ENCODE assay signal across 30 cellular contexts in genomic region chr19:43631491-43631890, GRCh38. TPM values are rescaled to one million over a fixed set of nuclear protein-coding genes. Genes with fewer than 3 reads are reported as not detected.
"Had no signal": no experiment of that assay in that cellular context is flagged by ENCODE, and none has a peak within 500 bp of the region (broad histone marks: within the 10 kb centered on the region; RNA-seq: fewer than 3 reads in every experiment).

No MANE protein-coding gene starts in this region.

- H3K9me3 ChIP-seq: stomach, suprapubic skin, testis, thoracic aorta, thyroid gland, tibial artery, tibial nerve, transverse colon, upper lobe of left lung, upper lobe of right lung, uterus, vagina had no signal

- H3K27me3 ChIP-seq: suprapubic skin, testis, thyroid gland, upper lobe of left lung, upper lobe of right lung, uterus, vagina had no signal

- H3K27ac ChIP-seq: stomach, suprapubic skin, testis, thoracic aorta, thyroid gland, tibial artery, tibial nerve, transverse colon, upper lobe of left lung, upper lobe of right lung, uterus, vagina had no signal

- H3K36me3 ChIP-seq: stomach, suprapubic skin, thoracic aorta, thyroid gland, tibial artery, transverse colon, upper lobe of left lung, upper lobe of right lung, uterus, vagina had no signal

- H3K27ac Mint-ChIP-seq: stimulated activated effector memory CD8-positive, alpha-beta T cell treated with anti-CD3 and anti-CD28 coated beads, Interleukin-12 subunit alpha, Interleukin-12 subunit beta, amount 100 ng/mL, for 72 hours; stimulated activated memory B cell treated with anti-CD40 and anti-IgM and Interleukin-4, amounts not matched to agents 10 μg/mL and 1 μg/mL and 100 μg/mL, for 72 hours; stimulated activated naive B cell treated with anti-CD40 and anti-IgM and Interleukin-4, amounts not matched to agents 10 μg/mL and 1 μg/mL and 100 μg/mL, for 72 hours; stimulated activated naive CD8-positive, alpha-beta T cell treated with anti-CD3 and anti-CD28 coated beads, Interleukin-15, Interleukin-2, amounts not matched to agents 100 ng/mL and 50 ng/mL, for 24 hours had no signal

- FAIRE-seq: urothelium cell line had no signal

- H3K9me3 Mint-ChIP-seq: stimulated activated effector memory CD8-positive, alpha-beta T cell treated with anti-CD3 and anti-CD28 coated beads, Interleukin-12 subunit alpha, Interleukin-12 subunit beta, amount 100 ng/mL, for 72 hours; stimulated activated memory B cell treated with anti-CD40 and anti-IgM and Interleukin-4, amounts not matched to agents 10 μg/mL and 1 μg/mL and 100 μg/mL, for 72 hours; stimulated activated naive B cell treated with anti-CD40 and anti-IgM and Interleukin-4, amounts not matched to agents 10 μg/mL and 1 μg/mL and 100 μg/mL, for 72 hours; stimulated activated naive CD8-positive, alpha-beta T cell treated with anti-CD3 and anti-CD28 coated beads, Interleukin-15, amount 100 ng/mL, for 72 hours; stimulated activated naive CD8-positive, alpha-beta T cell treated with anti-CD3 and anti-CD28 coated beads, Interleukin-15, Interleukin-2, amounts not matched to agents 100 ng/mL and 50 ng/mL, for 24 hours had no signal

- H3K4me1 ChIP-seq: thyroid gland, transverse colon, upper lobe of left lung, upper lobe of right lung, uterus had no signal

- H3K4me3 Mint-ChIP-seq: stimulated activated effector memory CD8-positive, alpha-beta T cell treated with anti-CD3 and anti-CD28 coated beads, Interleukin-12 subunit alpha, Interleukin-12 subunit beta, amount 100 ng/mL, for 72 hours; stimulated activated memory B cell treated with anti-CD40 and anti-IgM and Interleukin-4, amounts not matched to agents 10 μg/mL and 1 μg/mL and 100 μg/mL, for 72 hours; stimulated activated naive B cell treated with anti-CD40 and anti-IgM and Interleukin-4, amounts not matched to agents 10 μg/mL and 1 μg/mL and 100 μg/mL, for 72 hours; stimulated activated naive CD8-positive, alpha-beta T cell treated with anti-CD3 and anti-CD28 coated beads, Interleukin-15, amount 100 ng/mL, for 72 hours; stimulated activated naive CD8-positive, alpha-beta T cell treated with anti-CD3 and anti-CD28 coated beads, Interleukin-15, Interleukin-2, amounts not matched to agents 100 ng/mL and 50 ng/mL, for 24 hours had no signal

- H3K4me3 ChIP-seq: stomach, suprapubic skin, testis, thoracic aorta, thyroid gland, tibial artery, tibial nerve, transverse colon, upper lobe of left lung, upper lobe of right lung, uterus, vagina had no signal

- ATAC-seq: stimulated activated effector memory CD8-positive, alpha-beta T cell treated with anti-CD3 and anti-CD28 coated beads, Interleukin-12 subunit alpha, Interleukin-12 subunit beta, amount 100 ng/mL, for 72 hours; stimulated activated memory B cell treated with anti-CD40 and anti-IgM and Interleukin-4, amounts not matched to agents 10 μg/mL and 1 μg/mL and 100 μg/mL, for 72 hours; stimulated activated naive B cell treated with anti-CD40 and anti-IgM and Interleukin-4, amounts not matched to agents 10 μg/mL and 1 μg/mL and 100 μg/mL, for 72 hours; stimulated activated naive CD8-positive, alpha-beta T cell treated with anti-CD3 and anti-CD28 coated beads, Interleukin-15, amount 100 ng/mL, for 72 hours; stimulated activated naive CD8-positive, alpha-beta T cell treated with anti-CD3 and anti-CD28 coated beads, Interleukin-15, Interleukin-2, amounts not matched to agents 100 U/mL and 50 U/mL, for 24 hours; upper lobe of right lung had no signal

- DNase-seq: stimulated activated CD4-positive, alpha-beta T cell treated with anti-CD3 and anti-CD28 coated beads, Interleukin-2, amount 100 ng/mL, for 48 hours; stimulated activated CD4-positive, alpha-beta T cell treated with anti-CD3 and anti-CD28 coated beads, Interleukin-4, amount 100 ng/mL, for 1 hour; stimulated activated CD4-positive, alpha-beta T cell treated with anti-CD3 and anti-CD28 coated beads, Interleukin-4, amount 100 ng/mL, for 24 hours; stimulated activated CD4-positive, alpha-beta T cell treated with anti-CD3 and anti-CD28 coated beads, Interleukin-4, amount 100 ng/mL, for 4 hours; stimulated activated CD8-positive, alpha-beta memory T cell treated with anti-CD3 and anti-CD28 coated beads, Interleukin-4, amount 100 ng/mL, for 48 hours; stimulated activated naive B cell treated with anti-CD40 and anti-IgM and Interleukin-4, amounts not matched to agents 10 μg/mL and 1 μg/mL and 100 μg/mL, for 72 hours; stimulated activated naive CD4-positive, alpha-beta T cell; stimulated activated naive CD4-positive, alpha-beta T cell treated with Interleukin-2 at 50 U/mL for 16 hours; stimulated activated naive CD8-positive, alpha-beta T cell treated with anti-CD3 and anti-CD28 coated beads, Interleukin-15, amount 100 ng/mL, for 72 hours; stimulated activated naive CD8-positive, alpha-beta T cell treated with anti-CD3 and anti-CD28 coated beads, Interleukin-15, Interleukin-2, amounts not matched to agents 100 U/mL and 50 U/mL, for 24 hours; stomach; substantia nigra; testis; thyroid gland; tibial artery; transverse colon; trophoblast cell; upper lobe of left lung; upper lobe of right lung; uterus had no signal

- H3K36me3 Mint-ChIP-seq: stimulated activated effector memory CD8-positive, alpha-beta T cell treated with anti-CD3 and anti-CD28 coated beads, Interleukin-12 subunit alpha, Interleukin-12 subunit beta, amount 100 ng/mL, for 72 hours; stimulated activated memory B cell treated with anti-CD40 and anti-IgM and Interleukin-4, amounts not matched to agents 10 μg/mL and 1 μg/mL and 100 μg/mL, for 72 hours; stimulated activated naive B cell treated with anti-CD40 and anti-IgM and Interleukin-4, amounts not matched to agents 10 μg/mL and 1 μg/mL and 100 μg/mL, for 72 hours had no signal

RNA-seq across cellular contexts. Expression of gene SRRM5, which starts 19.6 kb away (rescaled TPM):
- total RNA-seq: stomach, temporal lobe, urinary bladder had no signal
